Comparison of ENCODE assay signal across 17 cellular contexts in genomic region chr16:83818276-83818675, GRCh38.
"Had no signal": no experiment of that assay in that cellular context is flagged by ENCODE, and none has a peak within 500 bp of the region (broad histone marks: within the 10 kb centered on the region; RNA-seq: fewer than 3 reads in every experiment).

No MANE protein-coding gene starts in this region.

- H3K4me3 ChIP-seq: left ventricle myocardium inferior, lung, ovary, right lobe of liver, skin epidermis, transverse colon, upper lobe of left lung had no signal

- H3K27ac ChIP-seq: left ventricle myocardium inferior, ovary, right lobe of liver, upper lobe of left lung had no signal

- DNase-seq: hippocampal formation; left ventricle myocardium inferior; mesendoderm; naive thymus-derived CD4-positive, alpha-beta T cell; ovary; right lobe of liver; stimulated activated CD4-positive, alpha-beta T cell treated with anti-CD3 and anti-CD28 coated beads, Interleukin-12 subunit alpha, Interleukin-12 subunit beta, amount 100 ng/mL, for 4 hours; stimulated activated CD4-positive, alpha-beta T cell treated with anti-CD3 and anti-CD28 coated beads, Interleukin-15, amount 100 ng/mL, for 24 hours; stimulated activated CD4-positive, alpha-beta T cell treated with anti-CD3 and anti-CD28 coated beads, Interleukin-2, amount 100 ng/mL, for 24 hours; stimulated activated CD4-positive, alpha-beta T cell treated with anti-CD3 and anti-CD28 coated beads, Interleukin-4, amount 100 ng/mL, for 1 hour; stimulated activated naive B cell treated with anti-CD40 and anti-IgM and Interleukin-4, amounts not matched to agents 10 μg/mL and 1 μg/mL and 100 μg/mL, for 72 hours; substantia nigra; transverse colon; upper lobe of left lung had no signal

- H3K27me3 ChIP-seq: ovary, right lobe of liver, transverse colon, upper lobe of left lung had no signal

- ATAC-seq: naive thymus-derived CD4-positive, alpha-beta T cell; natural killer cell treated with Interleukin-12 subunit alpha and Interleukin-12 subunit beta and Interleukin-15 and Interleukin-18, amount 100 ng/mL, for 72 hours; right lobe of liver; stimulated activated naive B cell treated with anti-CD40 and anti-IgM and Interleukin-4, amounts not matched to agents 10 μg/mL and 1 μg/mL and 100 μg/mL, for 72 hours had no signal

- H3K4me1 ChIP-seq: right lobe of liver had no signal

- H3K9me3 ChIP-seq: left ventricle myocardium inferior, ovary, right lobe of liver, transverse colon, upper lobe of left lung had no signal

- H3K36me3 ChIP-seq: ovary, right lobe of liver, transverse colon had no signal
